ENCODE assay signal across 12 cellular contexts in the genomic region with DNA sequence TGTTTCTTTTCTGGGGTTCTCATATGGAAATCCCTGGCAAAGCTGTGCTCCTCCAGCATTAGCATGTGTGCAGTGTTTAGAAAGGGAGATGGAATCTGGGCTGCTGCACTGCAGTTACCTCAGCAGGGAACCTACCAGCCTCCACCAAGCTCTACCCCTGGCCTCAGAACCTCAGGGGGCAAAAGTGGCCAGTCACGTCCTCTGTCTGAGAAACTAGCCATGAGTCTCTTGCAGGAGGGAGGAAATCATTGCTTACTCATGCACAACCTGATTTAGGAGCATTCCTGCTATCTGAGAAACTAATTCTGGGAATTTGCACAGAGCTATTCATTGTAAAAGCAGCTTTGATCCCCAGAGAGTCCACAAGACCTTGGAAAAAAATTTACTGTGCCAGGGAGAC.
A peak's percentile ranks its signal among the peaks of the same experiment; 100 is the strongest.
DNase-seq lines count a peak whose midpoint lies in the region; ATAC-seq and TF ChIP-seq lines count a peak whose summit lies in the region.
"Had no signal": no experiment of that assay in that cellular context is flagged by ENCODE, and none has a peak within 500 bp of the region (broad histone marks: within the 10 kb centered on the region; RNA-seq: fewer than 3 reads in every experiment).

No MANE protein-coding gene starts in this region.

- no peak for TF ChIP-seq CTCF in heart left ventricle (IDR thresholded peaks at IDR 0.05)
- TF ChIP-seq CTCF in tibial artery (IDR thresholded peaks at IDR 0.05), result no peak

- peak overlapping the region in 10 of 12 donors; percentile 2 to 73 (median 48) for H3K27ac ChIP-seq in heart left ventricle
- no peak overlapping the region for H3K27ac ChIP-seq in right cardiac atrium (ENCODE audit: low read length)
- peak overlapping the region; percentile 41 for H3K27ac ChIP-seq in angular gyrus (ENCODE audit: low read depth, low read length)
- H3K27ac ChIP-seq in tibial artery, result peak overlapping the region; percentile 63 to 67
- H3K27ac ChIP-seq: body of pancreas, parathyroid adenoma had no signal

- H3K4me3 ChIP-seq in heart left ventricle (no peak overlapping the region), right cardiac atrium (ENCODE audit: low read length) (no peak overlapping the region), tibial artery (no peak overlapping the region)
- H3K4me3 ChIP-seq: body of pancreas had no signal

- no peak for DNase-seq in heart left ventricle
- DNase-seq in right cardiac atrium, result no peak
- DNase-seq in hepatic stellate cell (ENCODE audit: low spot score), result peak; percentile 73
- peak in 1 of 2 donors; percentile 78 for DNase-seq in tibial artery
- DNase-seq in SIG-M5 (lab: John Stamatoyannopoulos, UW), result no peak
- DNase-seq in CD1c-positive myeloid dendritic cell (ENCODE audit: extremely low spot score), result no peak
- DNase-seq: activated CD4-positive, alpha-beta T cell treated with anti-CD3 and anti-CD28 coated beads, Interleukin-2, amount 50 U/mL, for 48 hours; body of pancreas; NCI-H1694 treated with DMSO at 0.1 percent for 48 hours had no signal

- no peak for TF ChIP-seq POLR2A in heart left ventricle (IDR thresholded peaks at IDR 0.05)

- H3K27me3 ChIP-seq in heart left ventricle, result no peaks in the 10 kb centered on the region
- no peaks in the 10 kb centered on the region for H3K27me3 ChIP-seq in right cardiac atrium (ENCODE audit: control insufficient read depth, insufficient read depth)
- H3K27me3 ChIP-seq in tibial artery, result no peaks in the 10 kb centered on the region
- H3K27me3 ChIP-seq: body of pancreas had no signal

- peaks cover 0 to 37% (median 10%) of the 10 kb centered on the region in 9 donors for H3K36me3 ChIP-seq in heart left ventricle
- no peaks in the 10 kb centered on the region for H3K36me3 ChIP-seq in tibial artery

- H3K4me1 ChIP-seq in heart left ventricle, result peaks cover 10 to 94% (median 74%) of the 10 kb centered on the region in 12 donors
- H3K4me1 ChIP-seq in right cardiac atrium (ENCODE audit: control insufficient read depth, insufficient read depth, low read length), result no peaks in the 10 kb centered on the region
- peaks cover 0 to 84% (median 42%) of the 10 kb centered on the region in 4 donors for H3K4me1 ChIP-seq in tibial artery
- H3K4me1 ChIP-seq: body of pancreas, parathyroid adenoma had no signal

- ATAC-seq in heart left ventricle (peak in 3 of 4 donors; percentile 29 to 34 (median 34)), right cardiac atrium (no peak)
- ATAC-seq in activated CD4-positive, CD25-positive, alpha-beta regulatory T cell treated with anti-CD3 and anti-CD28 coated beads, Interleukin-2, amount 50 U/mL, for 24 hours, result no peak
- ATAC-seq: body of pancreas had no signal

- intact Hi-C loops in heart left ventricle (cut with DNase I) (no loop called here), right cardiac atrium (cut with DNase I) (no loop called here), tibial artery (cut with DNase I; ENCODE audit: low total_unique reads) (no loop called here)

- H3K9me3 ChIP-seq in heart left ventricle (no peaks in the 10 kb centered on the region), right cardiac atrium (ENCODE audit: control insufficient read depth, low read length) (no peaks in the 10 kb centered on the region), tibial artery (no peaks in the 10 kb centered on the region)
- H3K9me3 ChIP-seq: body of pancreas had no signal

- WGBS in heart left ventricle, 4 donors, result 29 to 50% (median 34%) methylated on average over 1 of the region's 1 CpG
- WGBS in right cardiac atrium, result 63% methylated on average over 1 of the region's 1 CpG

Comparison
In these comparisons a context has a peak if more than half of its experiments do, and no peak if none do; other contexts are left out.
1. ATAC-seq: peak in heart left ventricle (3 of 4); none in right cardiac atrium (0 of 2) and activated CD4-positive, CD25-positive, alpha-beta regulatory T cell treated with anti-CD3 and anti-CD28 coated beads, Interleukin-2, amount 50 U/mL, for 24 hours (0 of 2).